Comparison of ENCODE assay signal across 7 cellular contexts in the genomic region with DNA sequence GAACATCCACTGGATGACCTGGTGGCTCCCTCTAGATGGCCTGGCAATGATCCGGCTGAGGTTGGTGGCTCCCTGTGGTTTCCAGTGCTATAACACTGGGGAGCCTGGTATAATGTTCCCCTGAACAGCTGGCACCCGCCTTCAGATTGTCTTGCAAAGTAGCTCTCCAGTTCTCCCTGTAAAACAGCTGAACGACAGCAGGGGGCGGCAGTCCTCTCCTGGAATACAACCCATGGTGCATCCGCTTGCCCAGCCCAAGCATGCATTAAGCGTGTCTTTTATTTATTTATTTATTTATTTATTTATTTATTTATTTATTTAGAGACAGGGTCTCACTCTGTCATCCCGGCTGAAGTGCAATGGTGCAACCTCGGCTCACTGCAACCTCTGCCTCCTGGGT.
DNase-seq lines count a peak whose midpoint lies in the region; ATAC-seq, FAIRE-seq and TF ChIP-seq lines count a peak whose summit lies in the region.

No MANE protein-coding gene starts in this region.

- no peak for FAIRE-seq in GM19239 (lab: Jason Lieb, UNC)

- ATAC-seq in lower lobe of right lung = peak in 1 of 2 donors; percentile 41
- ATAC-seq in HG03097 (IDR thresholded peaks at IDR 0.05; ENCODE audit: low FRiP score, unreplicated experiment) = no peak

- H3K27me3 Mint-ChIP-seq in HFFc6 (ENCODE audit: insufficient read depth) = peaks cover 7% of the 10 kb centered on the region; the same call in 1 of the 2 replicates

- no peaks in the 10 kb centered on the region for H3K9me3 ChIP-seq in DOHH2 (ENCODE audit: control insufficient read depth, insufficient read depth, low read length)
- H3K9me3 ChIP-seq in lower lobe of right lung = no peaks in the 10 kb centered on the region

- H3K79me2 ChIP-seq in DOHH2 (ENCODE audit: control insufficient read depth, low read length) = no peaks in the 10 kb centered on the region

- DNase-seq in HFFc6 = peak; percentile 22
- peak; percentile 36 to 43 for DNase-seq in activated CD4-positive, alpha-beta T cell treated with anti-CD3 and anti-CD28 coated beads, Interleukin-2, amount 50 U/mL, for 48 hours
- DNase-seq in lower lobe of right lung = no peak
- no peak for DNase-seq in DMS79 treated with DMSO at 0.1 percent for 48 hours (lab: John Stamatoyannopoulos, UW)
- no peak for DNase-seq in GM19239 (ENCODE audit: insufficient read length, low spot score)

- peaks cover 6% of the 10 kb centered on the region; the same call in 1 of the 2 replicates for H3K27me3 ChIP-seq in DOHH2 (ENCODE audit: control insufficient read depth, low read length)
- no peaks in the 10 kb centered on the region for H3K27me3 ChIP-seq in lower lobe of right lung (ENCODE audit: low read depth)

- H3K4me3 Mint-ChIP-seq in HFFc6 = no peak overlapping the region

- peaks cover 22% of the 10 kb centered on the region for H3K9me3 Mint-ChIP-seq in HFFc6

- H3K4me2 ChIP-seq in DOHH2 (ENCODE audit: low read length) = no peak overlapping the region

- no peaks in the 10 kb centered on the region for H4K20me1 ChIP-seq in DOHH2 (ENCODE audit: control insufficient read depth, insufficient read depth, low read depth, low read length)

- H3K4me1 ChIP-seq in DOHH2 (ENCODE audit: control insufficient read depth, low read length) (no peaks in the 10 kb centered on the region), lower lobe of right lung (no peaks in the 10 kb centered on the region)

- no peak overlapping the region for H3K27ac ChIP-seq in DOHH2 (ENCODE audit: low read depth, low read length)
- H3K27ac ChIP-seq in lower lobe of right lung = no peak overlapping the region

- H3K4me1 Mint-ChIP-seq in HFFc6 (ENCODE audit: low read depth) = no peaks in the 10 kb centered on the region

- no peaks in the 10 kb centered on the region for H3F3A ChIP-seq in DOHH2 (ENCODE audit: control insufficient read depth, insufficient read depth)

- no peaks in the 10 kb centered on the region for H3K9me2 ChIP-seq in DOHH2 (replicated peaks; ENCODE audit: control insufficient read depth, low read length)

- H3K36me3 ChIP-seq in DOHH2 (ENCODE audit: control insufficient read depth, low read length) (no peaks in the 10 kb centered on the region), lower lobe of right lung (no peaks in the 10 kb centered on the region)

- intact Hi-C loops in lower lobe of right lung (cut with DNase I) = no loop called here

- H3K27ac Mint-ChIP-seq in HFFc6 = no peak overlapping the region

- H3K36me3 Mint-ChIP-seq in HFFc6 (ENCODE audit: low read depth) = no peaks in the 10 kb centered on the region

- H3K4me3 ChIP-seq in DOHH2 (ENCODE audit: low read length) (no peak overlapping the region), lower lobe of right lung (no peak overlapping the region)

- TF ChIP-seq CTCF in DOHH2 (IDR thresholded peaks at IDR 0.05; ENCODE audit: low read depth, low read length, poor library complexity, severe bottlenecking) (peak; percentile 30), HFFc6 (IDR thresholded peaks at IDR 0.05) (peak; percentile 62; the same call in 1 of the 2 replicates), lower lobe of right lung (IDR thresholded peaks at IDR 0.05) (peak; percentile 35)

Comparison
In these comparisons a context has a peak if more than half of its experiments do, and no peak if none do; other contexts are left out.
1. DNase-seq: peak in HFFc6 (single experiment) and activated CD4-positive, alpha-beta T cell treated with anti-CD3 and anti-CD28 coated beads, Interleukin-2, amount 50 U/mL, for 48 hours (2 of 2); none in lower lobe of right lung (single experiment), DMS79 treated with DMSO at 0.1 percent for 48 hours (single experiment) and GM19239 (single experiment).
2. Peak in every context shown above with its lines, with median percentiles within 50 percentile points of each other: CTCF ChIP-seq.